Comparison of ENCODE assay signal across 10 cellular contexts in genomic region chr3:194395201-194395600, GRCh38. TPM values are rescaled to one million over a fixed set of nuclear protein-coding genes. Genes with fewer than 3 reads are reported as not detected.
DNase-seq lines count a peak whose midpoint lies in the region; TF ChIP-seq lines count a peak whose summit lies in the region.
"Had no signal": no experiment of that assay in that cellular context is flagged by ENCODE, and none has a peak within 500 bp of the region (broad histone marks: within the 10 kb centered on the region; RNA-seq: fewer than 3 reads in every experiment).

No MANE protein-coding gene starts in this region.

- H3K36me3 ChIP-seq in liver (ENCODE audit: control insufficient read depth in 4 of 4, insufficient read depth in 3 of 4, low read depth in 1 of 4, low read length in 3 of 4) = no peaks in the 10 kb centered on the region

- no peaks in the 10 kb centered on the region for H3K36me3 Mint-ChIP-seq in activated CD4-positive, alpha-beta memory T cell treated with anti-CD3 and anti-CD28 coated beads, Interleukin-2, amount 10 ng/mL, durations not matched to agents 7 days and 5 days (ENCODE audit: low read depth)

- H3K4me1 Mint-ChIP-seq in activated CD4-positive, alpha-beta memory T cell treated with anti-CD3 and anti-CD28 coated beads, Interleukin-2, amount 10 ng/mL, durations not matched to agents 7 days and 5 days = peaks cover 55% of the 10 kb centered on the region

- H3K4me3 Mint-ChIP-seq in activated CD4-positive, alpha-beta memory T cell treated with anti-CD3 and anti-CD28 coated beads, Interleukin-2, amount 10 ng/mL, durations not matched to agents 7 days and 5 days = peak overlapping the region; percentile 1

- peaks cover 10% of the 10 kb centered on the region for H3K9me3 Mint-ChIP-seq in activated CD4-positive, alpha-beta memory T cell treated with anti-CD3 and anti-CD28 coated beads, Interleukin-2, amount 10 ng/mL, durations not matched to agents 7 days and 5 days

- no peak overlapping the region for H3K4me3 ChIP-seq in liver (ENCODE audit: low read depth in 1 of 3, low read length in 3 of 3)

- DNase-seq in COR-L47 (lab: John Stamatoyannopoulos, UW) (peak; percentile 92), NCI-H1417 (lab: John Stamatoyannopoulos, UW) (peak; percentile 36 to 97 (median 79)), EL (no peak), GM10266 (ENCODE audit: extremely low spot score) (no peak), UCSD-AML1 (lab: John Stamatoyannopoulos, UW; ENCODE audit: unreplicated experiment) (no peak)
- no peak for DNase-seq in activated CD4-positive, alpha-beta memory T cell treated with anti-CD3 and anti-CD28 coated beads, Interleukin-2, amount 10 ng/mL, durations not matched to agents 7 days and 5 days
- DNase-seq in stimulated activated naive CD4-positive, alpha-beta T cell treated with Interleukin-2 at 50 U/mL for 16 hours (lab: John Stamatoyannopoulos, UW) = no peak
- DNase-seq: hippocampal formation had no signal

- 83% methylated on average over 5 of the region's 5 CpGs for WGBS in liver

- H3K27ac Mint-ChIP-seq in activated CD4-positive, alpha-beta memory T cell treated with anti-CD3 and anti-CD28 coated beads, Interleukin-2, amount 10 ng/mL, durations not matched to agents 7 days and 5 days = no peak overlapping the region

- POLR2A ChIA-PET in activated CD4-positive, alpha-beta memory T cell treated with anti-CD3 and anti-CD28 coated beads, Interleukin-2, amount 10 ng/mL, durations not matched to agents 7 days and 5 days (lab: Charles Lee) = interaction anchor here (1.2 to 1.9 kb wide), 4 partner anchors 9 to 188 kb away, joined by 3 to 4 read pairs (median 4); no protein-coding TSS in a partner anchor

- peak overlapping the region; percentile 73 to 88 for H3K27ac ChIP-seq in liver (ENCODE audit: low read depth in 1 of 2, low read length in 2 of 2)
- H3K27ac ChIP-seq: parathyroid adenoma had no signal

- TF ChIP-seq RAD21 in liver (IDR thresholded peaks at IDR 0.05) = no peak

- H3K9me3 ChIP-seq in liver (ENCODE audit: control insufficient read depth in 4 of 4, low read length in 3 of 4) = no peaks in the 10 kb centered on the region

- TF ChIP-seq CTCF in liver (IDR thresholded peaks at IDR 0.05; ENCODE audit: low read depth, low read length, missing input control) = no peak
- TF ChIP-seq CTCF in GM10266 (IDR thresholded peaks at IDR 0.05; ENCODE audit: control insufficient read depth, insufficient read depth, low read depth, missing control alignments) = no peak

- no peaks in the 10 kb centered on the region for H3K27me3 ChIP-seq in liver (ENCODE audit: control insufficient read depth in 4 of 4, insufficient read depth in 4 of 4, low read length in 3 of 4)

- H3K9ac ChIP-seq in liver (ENCODE audit: low read depth in 1 of 2, low read length in 2 of 2) = peak overlapping the region in 1 of 2 donors; percentile 64
- H3K9ac ChIP-seq: parathyroid adenoma had no signal

- CTCF ChIA-PET in activated CD4-positive, alpha-beta memory T cell treated with anti-CD3 and anti-CD28 coated beads, Interleukin-2, amount 10 ng/mL, durations not matched to agents 7 days and 5 days (lab: Charles Lee) = interaction anchor here (0.8 to 5.2 kb wide), 7 partner anchors 9 to 63 kb away, joined by 3 to 38 read pairs (median 5); no protein-coding TSS in a partner anchor

- H3K4me1 ChIP-seq in liver (ENCODE audit: control insufficient read depth in 4 of 4, insufficient read depth in 4 of 4, low read length in 3 of 4) = peaks cover 3 to 34% (median 18%) of the 10 kb centered on the region in 4 donors
- H3K4me1 ChIP-seq: parathyroid adenoma had no signal

- peaks cover 54% of the 10 kb centered on the region for H3K27me3 Mint-ChIP-seq in activated CD4-positive, alpha-beta memory T cell treated with anti-CD3 and anti-CD28 coated beads, Interleukin-2, amount 10 ng/mL, durations not matched to agents 7 days and 5 days

TF ChIP-seq in liver, 16 proteins besides CTCF, POLR2A, EP300 and RAD21:
- TF ChIP-seq FOXA1 (IDR thresholded peaks at IDR 0.05) = no peak
- TF ChIP-seq ZBTB33 (IDR thresholded peaks at IDR 0.05) = no peak
- TF ChIP-seq SP1 (IDR thresholded peaks at IDR 0.05) = no peak

RNA-seq across cellular contexts. Expression of gene GP5, which starts 3.9 kb away (rescaled TPM):
- total RNA-seq in activated CD4-positive, alpha-beta memory T cell treated with anti-CD3 and anti-CD28 coated beads, Interleukin-2, amount 10 ng/mL, durations not matched to agents 7 days and 5 days = 1 to 10 TPM; 1.3 TPM
- total RNA-seq in liver = 1 to 10 TPM in 1 of 2 donors, under 1 TPM in 1; 0.17 to 3.3 TPM
- under 1 TPM; 0.03 to 0.15 TPM for polyA plus RNA-seq in liver

RNA-seq across cellular contexts. Expression of gene LRRC15, which starts 25.7 kb away (rescaled TPM):
- not detected for total RNA-seq in activated CD4-positive, alpha-beta memory T cell treated with anti-CD3 and anti-CD28 coated beads, Interleukin-2, amount 10 ng/mL, durations not matched to agents 7 days and 5 days
- total RNA-seq in liver = under 1 TPM in 1 of 2 donors, not detected in 1; 0.08 TPM
- polyA plus RNA-seq in liver = under 1 TPM; 0.03 to 0.05 TPM

RNA-seq across cellular contexts. Expression of gene CPN2, which starts 44.1 kb away (rescaled TPM):
- total RNA-seq in activated CD4-positive, alpha-beta memory T cell treated with anti-CD3 and anti-CD28 coated beads, Interleukin-2, amount 10 ng/mL, durations not matched to agents 7 days and 5 days = not detected
- 10 to 100 TPM; 20.4 to 87.9 TPM for total RNA-seq in liver
- 100 to 1,000 TPM; 169 to 196 TPM for polyA plus RNA-seq in liver

Comparison
In these comparisons a context has a peak if more than half of its experiments do, and no peak if none do; other contexts are left out.
1. DNase-seq: peak in COR-L47 (single experiment) and NCI-H1417 (3 of 3); none in activated CD4-positive, alpha-beta memory T cell treated with anti-CD3 and anti-CD28 coated beads, Interleukin-2, amount 10 ng/mL, durations not matched to agents 7 days and 5 days (single experiment), EL (single experiment), GM10266 (single experiment), stimulated activated naive CD4-positive, alpha-beta T cell treated with Interleukin-2 at 50 U/mL for 16 hours (single experiment) and UCSD-AML1 (single experiment).
2. RNA of gene CPN2, which starts 44.1 kb away (total RNA-seq): 20.4 to 87.9 TPM in liver; not detected in activated CD4-positive, alpha-beta memory T cell treated with anti-CD3 and anti-CD28 coated beads, Interleukin-2, amount 10 ng/mL, durations not matched to agents 7 days and 5 days; every median in the first group is over 10 times any median in the second.